16 cellular contexts compared by ENCODE assay signal in the genomic region with DNA sequence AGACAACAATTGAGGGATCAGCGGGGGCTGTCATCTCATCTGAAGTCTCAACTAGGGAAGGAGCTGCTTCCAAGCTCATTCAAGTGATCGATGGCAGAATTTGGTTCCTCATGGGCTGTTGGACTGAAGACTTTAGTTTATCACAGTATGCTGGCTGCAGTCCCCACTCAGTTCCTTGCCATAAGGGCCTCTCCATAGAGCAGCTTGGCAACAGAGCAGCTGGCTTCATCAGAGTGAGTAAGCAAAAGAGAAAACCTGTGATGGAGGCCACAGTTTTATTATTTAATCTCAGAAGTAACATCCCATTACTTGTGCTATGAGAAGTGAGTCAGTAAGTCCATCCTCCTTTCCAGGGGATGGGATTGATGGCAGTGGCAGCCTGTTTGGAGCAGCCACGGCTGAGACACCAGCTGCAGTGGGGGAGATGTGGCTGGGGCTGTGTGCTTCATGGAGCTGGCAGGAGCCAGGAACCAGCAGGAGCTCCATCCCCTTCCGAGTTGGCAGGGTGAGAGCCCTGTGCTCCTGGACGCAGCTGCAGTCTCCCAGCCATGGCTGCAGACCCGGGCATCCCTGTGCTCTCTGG.
DNase-seq lines count a peak whose midpoint lies in the region; ATAC-seq lines count a peak whose summit lies in the region.
"Had no signal": no experiment of that assay in that cellular context is flagged by ENCODE, and none has a peak within 500 bp of the region (broad histone marks: within the 10 kb centered on the region; RNA-seq: fewer than 3 reads in every experiment).

No MANE protein-coding gene starts in this region.

- H3K4me3 Mint-ChIP-seq in activated CD4-positive, alpha-beta T cell treated with anti-CD3 and anti-CD28 coated beads for 36 hours = no peak overlapping the region

- peak overlapping the region; percentile 76 for H3K27ac ChIP-seq in temporal lobe (ENCODE audit: low read depth, low read length)
- H3K27ac ChIP-seq: BLaER1 treated with 17β-estradiol and CSF1 and Interleukin-3, amounts not matched to agents 10 nM and 100 nM; KMS-11 had no signal

- H3K4me1 Mint-ChIP-seq in activated CD4-positive, alpha-beta T cell treated with anti-CD3 and anti-CD28 coated beads for 36 hours = no peaks in the 10 kb centered on the region

- DNase-seq in NCI-H2029 (lab: John Stamatoyannopoulos, UW) (peak; percentile 9), NCI-H2029 treated with DMSO at 0.1 percent for 48 hours (lab: John Stamatoyannopoulos, UW) (no peak), NCI-H446 treated with DMSO at 0.1 percent for 48 hours (lab: John Stamatoyannopoulos, UW) (peak; percentile 93), globus pallidus (ENCODE audit: low spot score) (peak; percentile 26), mesenteric fat pad (ENCODE audit: low spot score) (no peak)
- DNase-seq in activated CD4-positive, alpha-beta T cell treated with anti-CD3 and anti-CD28 coated beads for 36 hours = no peak
- DNase-seq: GF-D8; NCI-H1048; NCI-H1930; NCI-H526 treated with DMSO at 0.1 percent for 48 hours; NK-92 treated with Interleukin-12 subunit alpha and Interleukin-12 subunit beta, amount 100 ng/mL, for 24 hours; RPMI8226 had no signal

- POLR2A ChIA-PET in activated CD4-positive, alpha-beta T cell treated with anti-CD3 and anti-CD28 coated beads for 36 hours (lab: Charles Lee) = interaction anchor here (0.6 kb wide), 1 partner anchor 474 kb away, joined by 4 read pairs; no protein-coding TSS in a partner anchor

- H3K27me3 Mint-ChIP-seq in activated CD4-positive, alpha-beta T cell treated with anti-CD3 and anti-CD28 coated beads for 36 hours = no peaks in the 10 kb centered on the region

- no peak for ATAC-seq in activated CD4-positive, alpha-beta T cell treated with anti-CD3 and anti-CD28 coated beads for 36 hours
- no peak for ATAC-seq in HG02759 (IDR thresholded peaks at IDR 0.05; ENCODE audit: unreplicated experiment)

- no peaks in the 10 kb centered on the region for H3K9me3 Mint-ChIP-seq in activated CD4-positive, alpha-beta T cell treated with anti-CD3 and anti-CD28 coated beads for 36 hours (ENCODE audit: low read depth)

- no peak overlapping the region for H3K27ac Mint-ChIP-seq in activated CD4-positive, alpha-beta T cell treated with anti-CD3 and anti-CD28 coated beads for 36 hours

- H3K36me3 Mint-ChIP-seq in activated CD4-positive, alpha-beta T cell treated with anti-CD3 and anti-CD28 coated beads for 36 hours (ENCODE audit: low read depth) = no peaks in the 10 kb centered on the region

- CTCF ChIA-PET in activated CD4-positive, alpha-beta T cell treated with anti-CD3 and anti-CD28 coated beads for 36 hours (lab: Charles Lee) = interaction anchor here (1.0 to 1.3 kb wide), 2 partner anchors 9 to 14 kb away, joined by 4 to 5 read pairs; no protein-coding TSS in a partner anchor

- intact Hi-C loops in activated CD4-positive, alpha-beta T cell treated with anti-CD3 and anti-CD28 coated beads for 36 hours (cut with DNase I, micrococcal nuclease) = no loop called here

Comparison
In these comparisons a context has a peak if more than half of its experiments do, and no peak if none do; other contexts are left out.
1. DNase-seq: peak in NCI-H2029 (single experiment), NCI-H446 treated with DMSO at 0.1 percent for 48 hours (single experiment) and globus pallidus (single experiment); none in NCI-H2029 treated with DMSO at 0.1 percent for 48 hours (single experiment), activated CD4-positive, alpha-beta T cell treated with anti-CD3 and anti-CD28 coated beads for 36 hours (single experiment) and mesenteric fat pad (single experiment).